In genomic region chr3:55204417-55204816, GRCh38 we compare ENCODE assay signal across 19 cellular contexts.
"Had no signal": no experiment of that assay in that cellular context is flagged by ENCODE, and none has a peak within 500 bp of the region (broad histone marks: within the 10 kb centered on the region; RNA-seq: fewer than 3 reads in every experiment).

No MANE protein-coding gene starts in this region.

- H3K4me3 ChIP-seq: dorsolateral prefrontal cortex, heart right ventricle, left ventricle myocardium inferior, pancreas, skin epidermis, stomach, vagina had no signal

- H3K9me3 ChIP-seq: heart right ventricle, left ventricle myocardium inferior, pancreas, stomach, vagina had no signal

- FAIRE-seq: endometrium, frontal cortex, kidney, pancreas had no signal

- H3K27me3 Mint-ChIP-seq: activated B cell treated with CpG ODN at 0.5 μM for 24 hours had no signal

- DNase-seq: activated B cell treated with CpG ODN at 0.5 μM for 24 hours; activated CD4-positive, alpha-beta T cell treated with anti-CD3 and anti-CD28 coated beads, Interleukin-2, amount 50 U/mL, for 1 hour; activated effector memory CD4-positive, alpha-beta T cell treated with Interleukin-2 at 50 U/mL for 16 hours; activated T-cell treated with anti-CD3 and anti-CD28 coated beads, Interleukin-2, amount 50 U/mL, for 1 hour; amygdala; dorsolateral prefrontal cortex; heart right ventricle; kidney; left ventricle myocardium inferior; mesendoderm; pancreas; stomach had no signal

- H3K4me1 Mint-ChIP-seq: activated B cell treated with CpG ODN at 0.5 μM for 24 hours had no signal

- ATAC-seq: activated naive CD4-positive, alpha-beta T cell treated with anti-CD3 and anti-CD28 coated beads, Interleukin-2, amount 50 U/mL, for 72 hours; esophagus mucosa; heart right ventricle; pancreas had no signal

- H3K27ac ChIP-seq: dorsolateral prefrontal cortex, heart right ventricle, left ventricle myocardium inferior, pancreas, stomach, vagina had no signal

- H3K4me3 Mint-ChIP-seq: activated B cell treated with CpG ODN at 0.5 μM for 24 hours; T-helper 1 cell treated with Interleukin-12 subunit alpha and Interleukin-12 subunit beta and Interleukin-4 antibody, amounts not matched to agents 30 μg/mL and 1 μg/mL, for 36 hours had no signal

- H3K9me3 Mint-ChIP-seq: activated B cell treated with CpG ODN at 0.5 μM for 24 hours had no signal

- H3K36me3 Mint-ChIP-seq: activated naive CD4-positive, alpha-beta T cell treated with anti-CD3 and anti-CD28 coated beads, Interleukin-2, amount 50 U/mL, for 72 hours had no signal

- H3K4me1 ChIP-seq: heart right ventricle, left ventricle myocardium inferior, stomach, vagina had no signal

- H3K27me3 ChIP-seq: pancreas, stomach, vagina had no signal

- H3K27ac Mint-ChIP-seq: activated B cell treated with CpG ODN at 0.5 μM for 24 hours; activated naive CD4-positive, alpha-beta T cell treated with anti-CD3 and anti-CD28 coated beads, Interleukin-2, amount 50 U/mL, for 72 hours; T-helper 1 cell treated with Interleukin-12 subunit alpha and Interleukin-12 subunit beta and Interleukin-4 antibody, amounts not matched to agents 30 μg/mL and 1 μg/mL, for 36 hours had no signal

- H3K36me3 ChIP-seq: heart right ventricle, left ventricle myocardium inferior, pancreas, stomach, vagina had no signal
